ENCODE assay signal across 10 cellular contexts in genomic region chr13:41554626-41555386, GRCh38.
DNase-seq lines count a peak whose midpoint lies in the region; ATAC-seq and TF ChIP-seq lines count a peak whose summit lies in the region.
"Had no signal": no experiment of that assay in that cellular context is flagged by ENCODE, and none has a peak within 500 bp of the region (broad histone marks: within the 10 kb centered on the region; RNA-seq: fewer than 3 reads in every experiment).

No MANE protein-coding gene starts in this region.

- H3K36me3 ChIP-seq in H7 (replicated peaks; ENCODE audit: control insufficient read depth, insufficient read depth, low read length) (no peaks in the 10 kb centered on the region), esophagus squamous epithelium (no peaks in the 10 kb centered on the region)

- no peak for TF ChIP-seq CTCF in esophagus squamous epithelium (IDR thresholded peaks at IDR 0.05)

- intact Hi-C loops in esophagus squamous epithelium (cut with DNase I) = no loop called here

- H3K4me1 ChIP-seq in esophagus squamous epithelium = no peaks in the 10 kb centered on the region

- no peaks in the 10 kb centered on the region for H3K27me3 ChIP-seq in H7 (ENCODE audit: control insufficient read depth, insufficient read depth, low read length)
- H3K27me3 ChIP-seq in esophagus squamous epithelium = no peaks in the 10 kb centered on the region

- no peak overlapping the region for H3K4me3 ChIP-seq in H7 (ENCODE audit: insufficient read depth, low read depth, low read length)
- no peak overlapping the region for H3K4me3 ChIP-seq in esophagus squamous epithelium

- ATAC-seq in GM18519 (IDR thresholded peaks at IDR 0.05; ENCODE audit: low FRiP score, unreplicated experiment) (peak; percentile 87), GM21360 (IDR thresholded peaks at IDR 0.05; ENCODE audit: unreplicated experiment) (peak; percentile 93), HG03135 (IDR thresholded peaks at IDR 0.05; ENCODE audit: unreplicated experiment) (peak; percentile 91), esophagus mucosa (peak; percentile 44)

- H3K27ac ChIP-seq in esophagus squamous epithelium = no peak overlapping the region
- H3K27ac ChIP-seq: epithelial cell of prostate had no signal

- WGBS in esophagus squamous epithelium, 2 donors = 88 to 89% methylated on average over 7 to 10 of the region's 10 CpGs

- DNase-seq in H7 = no peak
- DNase-seq in NCI-H2227 treated with DMSO at 0.1 percent for 48 hours (lab: John Stamatoyannopoulos, UW) = no peak
- no peak for DNase-seq in esophagus squamous epithelium (lab: John Stamatoyannopoulos, UW)
- no peak for DNase-seq in HuH-7 (ENCODE audit: low spot score)
- DNase-seq: activated effector memory CD4-positive, alpha-beta T cell treated with anti-CD3 and anti-CD28 coated beads, Interleukin-2, amount 50 U/mL, for 16 hours had no signal

- H3K9me3 ChIP-seq in esophagus squamous epithelium = no peaks in the 10 kb centered on the region

- no peak for TF ChIP-seq POLR2A in esophagus squamous epithelium (IDR thresholded peaks at IDR 0.05)
